ENCODE assay signal across 18 cellular contexts in genomic region chr11:110079726-110080125, GRCh38. TPM values are rescaled to one million over a fixed set of nuclear protein-coding genes. Genes with fewer than 3 reads are reported as not detected.
A peak's percentile ranks its signal among the peaks of the same experiment; 100 is the strongest.
DNase-seq lines count a peak whose midpoint lies in the region; ATAC-seq and TF ChIP-seq lines count a peak whose summit lies in the region.
"Had no signal": no experiment of that assay in that cellular context is flagged by ENCODE, and none has a peak within 500 bp of the region (broad histone marks: within the 10 kb centered on the region; RNA-seq: fewer than 3 reads in every experiment).

No MANE protein-coding gene starts in this region.

- peak overlapping the region; percentile 18 for H2BK120ac ChIP-seq in trophoblast cell (ENCODE audit: insufficient read depth, low read length, poor library complexity)

- peaks cover 4% of the 10 kb centered on the region for H3K9me3 ChIP-seq in trophoblast cell (ENCODE audit: insufficient read depth, low read depth, low read length)
- H3K9me3 ChIP-seq: BE2C had no signal

- H2AFZ ChIP-seq in GM23338 = no peak overlapping the region
- H2AFZ ChIP-seq in trophoblast cell (ENCODE audit: insufficient read depth, low read length, poor library complexity) = no peak overlapping the region
- H2AFZ ChIP-seq: GM23248 had no signal

- peak overlapping the region; percentile 48 for H2BK12ac ChIP-seq in trophoblast cell (ENCODE audit: low read length)

- no peak overlapping the region for H3K14ac ChIP-seq in trophoblast cell (ENCODE audit: low read length)

- H3K4me2 ChIP-seq in GM23338 (no peak overlapping the region), trophoblast cell (ENCODE audit: low read length) (no peak overlapping the region)
- H3K4me2 ChIP-seq: A549 had no signal

- no peak overlapping the region for H3K9ac ChIP-seq in trophoblast cell (ENCODE audit: low read length)
- H3K9ac ChIP-seq: GM23248 had no signal

- H2AK5ac ChIP-seq in trophoblast cell (ENCODE audit: low read length) = peak overlapping the region; percentile 85

- TF ChIP-seq CTCF in GM23338 (conservative IDR thresholded peaks at IDR 0.05; ENCODE audit: low read depth in 2 of 2) (no peak), foreskin keratinocyte (conservative IDR thresholded peaks at IDR 0.05) (no peak)

- no peak overlapping the region for H2BK5ac ChIP-seq in trophoblast cell (ENCODE audit: low read depth, low read length, poor library complexity)

- H4K8ac ChIP-seq in trophoblast cell (ENCODE audit: low read depth, low read length) = no peak overlapping the region

- H3K27me3 ChIP-seq in GM23338 (ENCODE audit: insufficient read depth) (no peaks in the 10 kb centered on the region), foreskin keratinocyte (no peaks in the 10 kb centered on the region), trophoblast cell (ENCODE audit: insufficient read depth, low read length) (no peaks in the 10 kb centered on the region)
- H3K27me3 ChIP-seq: BE2C had no signal

- H3K4me1 ChIP-seq in GM23338 (ENCODE audit: insufficient read depth) (peaks cover 33% of the 10 kb centered on the region), foreskin keratinocyte (peaks cover 46% of the 10 kb centered on the region), trophoblast cell (ENCODE audit: control insufficient read depth in 1 of 2, insufficient read depth in 2 of 2, low read length in 2 of 2) (peaks cover 18 to 22% of the 10 kb centered on the region in 2 experiments)

- no peak overlapping the region for H3K4me3 Mint-ChIP-seq in GM23338
- H3K4me3 Mint-ChIP-seq in natural killer cell treated with Interleukin-12 subunit alpha and Interleukin-12 subunit beta and Interleukin-15 and Interleukin-18, amount 100 ng/mL, for 72 hours = no peak overlapping the region
- H3K4me3 Mint-ChIP-seq: CD4-positive, alpha-beta memory T cell had no signal

- DNase-seq in GM23338 (ENCODE audit: low spot score) = peak; percentile 11
- peak; percentile 53 for DNase-seq in amniotic epithelial cell (ENCODE audit: low read depth)
- no peak for DNase-seq in foreskin keratinocyte
- peak; percentile 78 to 83 for DNase-seq in trophoblast cell
- DNase-seq in natural killer cell treated with Interleukin-12 subunit alpha and Interleukin-12 subunit beta and Interleukin-15 and Interleukin-18, amount 100 ng/mL, for 72 hours (ENCODE audit: low spot score) = no peak
- DNase-seq in glomerular visceral epithelial cell (ENCODE audit: extremely low spot score) = no peak
- DNase-seq: BE2C; CD4-positive, alpha-beta memory T cell; DMS153; DMS79 treated with DMSO at 0.1 percent for 48 hours; EL; GDM1; GM23248; H7 had no signal

- peaks cover 2% of the 10 kb centered on the region for H3K27me3 Mint-ChIP-seq in GM23338 (ENCODE audit: insufficient read depth, low read depth, poor library complexity)
- peaks cover 0 to 9% of the 10 kb centered on the region in 2 donors for H3K27me3 Mint-ChIP-seq in natural killer cell treated with Interleukin-12 subunit alpha and Interleukin-12 subunit beta and Interleukin-15 and Interleukin-18, amount 100 ng/mL, for 72 hours

- H3K79me2 ChIP-seq in GM23338 (replicated peaks; ENCODE audit: insufficient read depth) = no peaks in the 10 kb centered on the region
- H3K79me2 ChIP-seq in trophoblast cell (ENCODE audit: control insufficient read depth, insufficient read depth, low read length, poor library complexity) = peaks cover 6% of the 10 kb centered on the region

- peaks cover 32% of the 10 kb centered on the region for H3K4me1 Mint-ChIP-seq in GM23338
- H3K4me1 Mint-ChIP-seq in natural killer cell treated with Interleukin-12 subunit alpha and Interleukin-12 subunit beta and Interleukin-15 and Interleukin-18, amount 100 ng/mL, for 72 hours (ENCODE audit: low read depth in 2 of 2) = peaks cover 0 to 11% of the 10 kb centered on the region in 2 donors

- no peaks in the 10 kb centered on the region for H3K9me2 ChIP-seq in GM23338 (ENCODE audit: insufficient read depth)

- no peak overlapping the region for H3K4ac ChIP-seq in trophoblast cell (ENCODE audit: low read depth, low read length)

- no CpG with 5 or more reads among the region's 4 CpGs for WGBS in trophoblast cell (ENCODE audit: extremely low coverage, insufficient coverage, insufficient read length)

- H4K91ac ChIP-seq in trophoblast cell (ENCODE audit: low read depth, low read length) = no peak overlapping the region

- H3K79me1 ChIP-seq in trophoblast cell (ENCODE audit: low read length) = peaks cover 32% of the 10 kb centered on the region

- H3K36me3 ChIP-seq in GM23338 (ENCODE audit: insufficient read depth) (no peaks in the 10 kb centered on the region; the same call in 1 of the 2 replicates), trophoblast cell (ENCODE audit: control insufficient read depth in 1 of 2, insufficient read depth in 2 of 2, low read length in 2 of 2) (peaks cover 0 to 4% of the 10 kb centered on the region in 2 experiments)
- H3K36me3 ChIP-seq: BE2C had no signal

- no peak overlapping the region for H4K12ac ChIP-seq in trophoblast cell (ENCODE audit: low read depth, low read length)

- H3K18ac ChIP-seq in trophoblast cell (ENCODE audit: low read length) = no peak overlapping the region

- H3F3A ChIP-seq in GM23338 (replicated peaks; ENCODE audit: low read depth) = no peaks in the 10 kb centered on the region

- peaks cover 3% of the 10 kb centered on the region; the same call in 1 of the 3 replicates for H3K9me3 Mint-ChIP-seq in GM23338
- H3K9me3 Mint-ChIP-seq in natural killer cell treated with Interleukin-12 subunit alpha and Interleukin-12 subunit beta and Interleukin-15 and Interleukin-18, amount 100 ng/mL, for 72 hours = no peaks in the 10 kb centered on the region

- H3K4me3 ChIP-seq in GM23338 (no peak overlapping the region), trophoblast cell (ENCODE audit: low read depth, low read length) (no peak overlapping the region)
- H3K4me3 ChIP-seq: A549, GM23248 had no signal

- H3K27ac ChIP-seq in GM23338 (ENCODE audit: low read depth) = no peak overlapping the region
- H3K27ac ChIP-seq in foreskin keratinocyte = peak overlapping the region; percentile 95
- H3K27ac ChIP-seq in trophoblast cell (ENCODE audit: low read depth, low read length) = no peak overlapping the region
- H3K27ac ChIP-seq: A549, C4-2B, GM23248 had no signal

- H4K20me1 ChIP-seq in GM23338 (replicated peaks; ENCODE audit: insufficient read depth) = no peaks in the 10 kb centered on the region

- H3K36me3 Mint-ChIP-seq in GM23338 (ENCODE audit: low read depth) = no peaks in the 10 kb centered on the region; the same call in 2 of the 3 replicates
- H3K36me3 Mint-ChIP-seq in natural killer cell treated with Interleukin-12 subunit alpha and Interleukin-12 subunit beta and Interleukin-15 and Interleukin-18, amount 100 ng/mL, for 72 hours = no peaks in the 10 kb centered on the region
- H3K36me3 Mint-ChIP-seq: CD4-positive, alpha-beta memory T cell had no signal

- no peak overlapping the region for H3K23ac ChIP-seq in trophoblast cell (ENCODE audit: low read length)

- no peak for ATAC-seq in GM23338
- ATAC-seq in foreskin keratinocyte = no peak
- no peak for ATAC-seq in natural killer cell treated with Interleukin-12 subunit alpha and Interleukin-12 subunit beta and Interleukin-15 and Interleukin-18, amount 100 ng/mL, for 72 hours
- ATAC-seq in HG02840 (IDR thresholded peaks at IDR 0.05; ENCODE audit: low FRiP score, unreplicated experiment) = no peak
- ATAC-seq: A549, HepG2 had no signal

- H3K27ac Mint-ChIP-seq in GM23338 = no peak overlapping the region
- no peak overlapping the region for H3K27ac Mint-ChIP-seq in natural killer cell treated with Interleukin-12 subunit alpha and Interleukin-12 subunit beta and Interleukin-15 and Interleukin-18, amount 100 ng/mL, for 72 hours
- H3K27ac Mint-ChIP-seq: CD4-positive, alpha-beta memory T cell had no signal

RNA-seq across cellular contexts. Expression of gene ZC3H12C, which starts 13.5 kb away (rescaled TPM):
- total RNA-seq in GM23338 (2014; rRNA removed; shearing (Covaris generic)) = 2.4 and 2.6 TPM in 2 replicates
- polyA plus RNA-seq in GM23338 (2016; fragmentation: Nextera tagmentation; extraction: Ambion mirVana) (0.38 and 0.55 TPM in 2 replicates), foreskin keratinocyte (1.3 and 1.4 TPM in 2 replicates)
- total RNA-seq in foreskin keratinocyte = 12.5 and 12.6 TPM in 2 replicates
- 8.1 and 8.4 TPM in 2 replicates for polyA plus RNA-seq in trophoblast cell (2013)
- total RNA-seq in natural killer cell treated with Interleukin-12 subunit alpha and Interleukin-12 subunit beta and Interleukin-15 and Interleukin-18, amount 100 ng/mL, for 72 hours = 1 to 10 TPM in 1 of 2 donors, under 1 TPM in 1; 0.38 to 1.4 TPM
- polyA plus RNA-seq: CD4-positive, alpha-beta memory T cell had no signal

Comparison
In these comparisons a context has a peak if more than half of its experiments do, and no peak if none do; other contexts are left out.
1. DNase-seq: peak in GM23338 (single experiment), amniotic epithelial cell (single experiment) and trophoblast cell (2 of 2); none in foreskin keratinocyte (0 of 2), natural killer cell treated with Interleukin-12 subunit alpha and Interleukin-12 subunit beta and Interleukin-15 and Interleukin-18, amount 100 ng/mL, for 72 hours (single experiment) and glomerular visceral epithelial cell (single experiment).